ENCODE assay signal across 8 cellular contexts in genomic region chr3:88150771-88151170, GRCh38. TPM values are rescaled to one million over a fixed set of nuclear protein-coding genes. Genes with fewer than 3 reads are reported as not detected.
DNase-seq lines count a peak whose midpoint lies in the region; ATAC-seq, FAIRE-seq and TF ChIP-seq lines count a peak whose summit lies in the region.

No MANE protein-coding gene starts in this region.

- TF ChIP-seq CTCF in cardiac muscle cell (IDR thresholded peaks at IDR 0.05; ENCODE audit: low read depth, low read length) (no peak), kidney (IDR thresholded peaks at IDR 0.05; ENCODE audit: borderline replicate concordance, extremely low read depth, insufficient read depth) (no peak), tibial artery (IDR thresholded peaks at IDR 0.05) (no peak), D721Med (IDR thresholded peaks at IDR 0.05; ENCODE audit: insufficient read depth, missing control alignments) (no peak)

- intact Hi-C loops in Right ventricle myocardium inferior (cut with DNase I): no loop called here
- intact Hi-C loops in kidney (cut with DNase I): no loop called here
- intact Hi-C loops in tibial artery (cut with DNase I; ENCODE audit: low total_unique reads): no loop called here

- no peaks in the 10 kb centered on the region for H3K9me3 ChIP-seq in cardiac muscle cell (ENCODE audit: low read depth)
- H3K9me3 ChIP-seq in kidney (ENCODE audit: control insufficient read depth in 1 of 2, low read length in 2 of 2): no peaks in the 10 kb centered on the region
- H3K9me3 ChIP-seq in tibial artery: no peaks in the 10 kb centered on the region

- H3K27ac Mint-ChIP-seq in activated naive CD8-positive, alpha-beta T cell: peak overlapping the region; percentile 95

- H3K9ac ChIP-seq in kidney (ENCODE audit: low read length in 2 of 2): peak overlapping the region; percentile 77 to 98

- H3K4me1 ChIP-seq in cardiac muscle cell (ENCODE audit: low read depth): peaks cover 7% of the 10 kb centered on the region
- peaks cover 4 to 7% of the 10 kb centered on the region in 2 donors for H3K4me1 ChIP-seq in kidney (ENCODE audit: control insufficient read depth in 1 of 2, insufficient read depth in 1 of 2, low read depth in 1 of 2, low read length in 2 of 2)
- H3K4me1 ChIP-seq in tibial artery: peaks cover 0 to 28% (median 25%) of the 10 kb centered on the region in 4 donors

- DNase-seq in cardiac muscle cell (ENCODE audit: low read depth in 1 of 2, low spot score in 1 of 2): no peak
- no peak for DNase-seq in Right ventricle myocardium inferior (ENCODE audit: missing footprints)
- DNase-seq in kidney: no peak
- DNase-seq in tibial artery: no peak
- no peak for DNase-seq in stimulated activated CD4-positive, alpha-beta T cell treated with anti-CD3 and anti-CD28 coated beads, Interleukin-4, amount 100 ng/mL, for 24 hours
- no peak for DNase-seq in D721Med (ENCODE audit: insufficient read length, low spot score)

- H3K4me3 Mint-ChIP-seq in activated naive CD8-positive, alpha-beta T cell: peak overlapping the region; percentile 94

- peaks cover 37% of the 10 kb centered on the region for H3K4me1 Mint-ChIP-seq in activated naive CD8-positive, alpha-beta T cell (ENCODE audit: low read depth)

- H3K27ac ChIP-seq in cardiac muscle cell (peak overlapping the region; percentile 83), kidney (ENCODE audit: low read depth in 2 of 2, low read length in 2 of 2) (no peak overlapping the region), tibial artery (peak overlapping the region; percentile 92 to 95)

- H3K27me3 ChIP-seq in cardiac muscle cell: no peaks in the 10 kb centered on the region
- H3K27me3 ChIP-seq in tibial artery: no peaks in the 10 kb centered on the region

- no peak for ATAC-seq in Right ventricle myocardium inferior
- no peak for ATAC-seq in GM18511 (IDR thresholded peaks at IDR 0.05; ENCODE audit: unreplicated experiment)

- no peak for FAIRE-seq in kidney (lab: Jason Lieb, UNC)
- no peak for FAIRE-seq in D721Med (lab: Jason Lieb, UNC)

- no peaks in the 10 kb centered on the region for H3K9me3 Mint-ChIP-seq in activated naive CD8-positive, alpha-beta T cell (ENCODE audit: low read depth)

- peaks cover 4% of the 10 kb centered on the region for H3K36me3 Mint-ChIP-seq in activated naive CD8-positive, alpha-beta T cell

- H3K36me3 ChIP-seq in cardiac muscle cell: peaks cover 14% of the 10 kb centered on the region
- peaks cover 0 to 2% of the 10 kb centered on the region in 2 donors for H3K36me3 ChIP-seq in kidney (ENCODE audit: control insufficient read depth in 1 of 2, insufficient read depth in 2 of 2, low read length in 2 of 2)
- H3K36me3 ChIP-seq in tibial artery: peaks cover 6 to 27% (median 17%) of the 10 kb centered on the region in 3 donors

- no peaks in the 10 kb centered on the region for H3K27me3 Mint-ChIP-seq in activated naive CD8-positive, alpha-beta T cell

- H3K4me3 ChIP-seq in cardiac muscle cell (peak overlapping the region; percentile 55), kidney (ENCODE audit: low read length in 2 of 2) (peak overlapping the region; percentile 95 to 96), tibial artery (peak overlapping the region; percentile 74 to 88)

RNA-seq across cellular contexts. Expression of gene C3orf38, which starts 1.0 kb away (rescaled TPM):
- total RNA-seq in cardiac muscle cell: 20.3 and 20.5 TPM in 2 replicates
- 22.3 and 26.6 TPM in 2 replicates for polyA plus RNA-seq in cardiac muscle cell
- total RNA-seq in Right ventricle myocardium inferior: 11.8 TPM
- 20.9 TPM for total RNA-seq in kidney
- polyA plus RNA-seq in kidney (ENCODE audit: insufficient read depth, low read depth, low replicate concordance): 10.1 TPM

Comparison
In these comparisons a context has a peak if more than half of its experiments do, and no peak if none do; other contexts are left out.
1. H3K27ac ChIP-seq: peak in cardiac muscle cell (single experiment) and tibial artery (2 of 2); none in kidney (0 of 2).
2. Peak in every context shown above with its lines, with median percentiles within 50 percentile points of each other: H3K4me3 ChIP-seq.